9 cellular contexts compared by ENCODE assay signal in the genomic region with DNA sequence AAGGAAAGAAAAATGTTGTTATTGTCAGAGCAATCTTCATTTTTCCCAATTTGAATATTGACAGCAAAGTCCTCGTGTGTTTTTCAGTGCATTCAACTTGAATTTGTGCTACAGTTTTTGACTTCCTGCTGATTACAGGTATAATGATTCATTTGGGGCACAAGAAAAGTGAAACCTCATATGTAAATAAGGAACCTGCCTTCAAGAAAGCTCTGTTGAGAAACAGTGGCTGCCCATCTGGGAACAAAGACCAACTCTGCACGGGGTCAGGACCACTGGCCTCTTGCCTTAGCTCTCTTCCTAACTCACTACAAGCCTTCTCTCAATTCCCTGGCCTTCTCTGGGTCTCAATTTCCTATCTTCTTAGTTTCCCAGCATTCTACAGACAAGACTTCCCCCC. TPM values are rescaled to one million over a fixed set of nuclear protein-coding genes. Genes with fewer than 3 reads are reported as not detected.
DNase-seq lines count a peak whose midpoint lies in the region; ATAC-seq, FAIRE-seq and TF ChIP-seq lines count a peak whose summit lies in the region.
"Had no signal": no experiment of that assay in that cellular context is flagged by ENCODE, and none has a peak within 500 bp of the region (broad histone marks: within the 10 kb centered on the region; RNA-seq: fewer than 3 reads in every experiment).

No MANE protein-coding gene starts in this region.

- ATAC-seq in GM21390 (IDR thresholded peaks at IDR 0.05; ENCODE audit: unreplicated experiment) (peak; percentile 98), HG03159 (IDR thresholded peaks at IDR 0.05; ENCODE audit: unreplicated experiment) (peak; percentile 97)

- H3K79me2 ChIP-seq in GM23248 (ENCODE audit: insufficient read depth), result no peaks in the 10 kb centered on the region

- no peaks in the 10 kb centered on the region for H3K9me2 ChIP-seq in GM23248 (ENCODE audit: insufficient read depth)

- peak; percentile 23 for DNase-seq in GM18507 (ENCODE audit: extremely low spot score, insufficient read length, low read depth)
- DNase-seq in bronchial epithelial cell (ENCODE audit: low read depth), result no peak
- DNase-seq in GM23248, result no peak
- no peak for DNase-seq in NCI-H187 treated with DMSO at 0.1 percent for 48 hours (lab: John Stamatoyannopoulos, UW)
- DNase-seq in activated CD8-positive, alpha-beta memory T cell treated with anti-CD3 and anti-CD28 coated beads, Interleukin-2, amount 50 U/mL, for 4 hours, result no peak
- no peak for DNase-seq in NCI-H146 treated with DMSO at 0.1 percent for 48 hours (lab: John Stamatoyannopoulos, UW; ENCODE audit: unreplicated experiment)
- DNase-seq: head of caudate nucleus had no signal

- no peak overlapping the region for H3K4me2 ChIP-seq in GM23248 (ENCODE audit: unreplicated experiment)

- in situ Hi-C loops in GM23248 (cut with MboI), result no loop called here

- H3K4me3 ChIP-seq in bronchial epithelial cell (ENCODE audit: low read depth, low read length), result no peak overlapping the region
- H3K4me3 ChIP-seq in GM23248, result no peak overlapping the region

- WGBS in GM23248 (ENCODE audit: low coverage in 1 of 2, low lambda C conversion rate in 2 of 2, missing lambda C conversion rate in 2 of 2), 2 experiments, result 9 to 19% methylated on average over 2 of the region's 2 CpGs

- H3K9ac ChIP-seq in GM23248, result no peak overlapping the region

- no peak overlapping the region for H3K27ac ChIP-seq in GM23248

- no peaks in the 10 kb centered on the region for H3K27me3 ChIP-seq in bronchial epithelial cell (ENCODE audit: control insufficient read depth, insufficient read depth, low read length)
- no peaks in the 10 kb centered on the region for H3K27me3 ChIP-seq in GM23248 (replicated peaks; ENCODE audit: insufficient read depth)

- H3F3A ChIP-seq in GM23248 (ENCODE audit: insufficient read depth), result no peaks in the 10 kb centered on the region

- no peak overlapping the region for H2AFZ ChIP-seq in GM23248

- TF ChIP-seq CTCF in bronchial epithelial cell (IDR thresholded peaks at IDR 0.05; ENCODE audit: insufficient read depth, low read length, severe bottlenecking), result no peak

- H3K9me3 ChIP-seq in GM23248 (ENCODE audit: low read depth), result no peaks in the 10 kb centered on the region

- no peaks in the 10 kb centered on the region for H3K36me3 ChIP-seq in bronchial epithelial cell (ENCODE audit: control insufficient read depth, insufficient read depth, low read length)
- no peaks in the 10 kb centered on the region for H3K36me3 ChIP-seq in GM23248 (ENCODE audit: low read depth)

- no peaks in the 10 kb centered on the region for H3K4me1 ChIP-seq in GM23248 (ENCODE audit: insufficient read depth)

- no peaks in the 10 kb centered on the region for H4K20me1 ChIP-seq in GM23248 (ENCODE audit: insufficient read depth)

- FAIRE-seq in GM18507 (lab: Jason Lieb, UNC) (peak; percentile 88), bronchial epithelial cell (lab: Jason Lieb, UNC) (peak; percentile 7)

RNA-seq across cellular contexts. Expression of a gene that starts 21.0 kb away (rescaled TPM):
- total RNA-seq in bronchial epithelial cell, result not detected in 2 replicates
- total RNA-seq in GM23248 (2014; rRNA removed; shearing (Covaris generic)), result not detected in 2 replicates
- polyA plus RNA-seq in GM23248 (2016; fragmentation: Nextera tagmentation; extraction: Ambion mirVana), result not detected in 2 replicates
